Comparison of ENCODE assay signal across 1 cellular context in genomic region chr18:55137602-55138001, GRCh38.
A peak's percentile ranks its signal among the peaks of the same experiment; 100 is the strongest.
TF ChIP-seq lines count a peak whose summit lies in the region.

No MANE protein-coding gene starts in this region.

TF ChIP-seq in HepG2, 621 proteins besides CTCF, POLR2A, EP300 and RAD21 (continued from another document):
- TF ChIP-seq USF2 (IDR thresholded peaks at IDR 0.05; ENCODE audit: low read depth, low read length) = no peak
- TF ChIP-seq USF2 (CRISPR knock-in tag; IDR thresholded peaks at IDR 0.05; ENCODE audit: borderline replicate concordance) = no peak
- peak; percentile 35; the same call in 1 of the 2 replicates for TF ChIP-seq MAFF (IDR thresholded peaks at IDR 0.05; ENCODE audit: low read depth, low read length)
- no peak for TF ChIP-seq TBL1XR1 (IDR thresholded peaks at IDR 0.05; ENCODE audit: borderline replicate concordance, low read length, partially characterized antibody)
- peak; percentile 8 to 56; a peak in 2 of 4 replicates for TF ChIP-seq MAFK (conservative IDR thresholded peaks at IDR 0.05 in 1 of 2, IDR thresholded peaks at IDR 0.05 in 1 of 2; ENCODE audit: low read length in 2 of 2)
- no peak for TF ChIP-seq ZNF564 (CRISPR knock-in tag; IDR thresholded peaks at IDR 0.05)
